Comparison of ENCODE assay signal across 24 cellular contexts in genomic region chr13:80973721-80974120, GRCh38.
"Had no signal": no experiment of that assay in that cellular context is flagged by ENCODE, and none has a peak within 500 bp of the region (broad histone marks: within the 10 kb centered on the region; RNA-seq: fewer than 3 reads in every experiment).

No MANE protein-coding gene starts in this region.

- ATAC-seq: HepG2, Panc1, SK-N-SH treated with all-trans-retinoic acid at 6 μM for 48 hours had no signal

- H3K9me3 ChIP-seq: MG63, SJCRH30 had no signal

- H3K27ac ChIP-seq: RWPE1, SJCRH30 had no signal

- H3K4me1 ChIP-seq: SJCRH30 had no signal

- DNase-seq: IMR-90, Karpas-422, KG1, MG63, NCI-H1092, NCI-H1105 treated with DMSO at 0.1 percent for 48 hours, NCI-H1417 treated with DMSO at 0.1 percent for 48 hours, NCI-H146, NCI-H1694 treated with DMSO at 0.1 percent for 48 hours, NCI-H1930, NCI-H2081, NCI-H2107, NCI-H226, NCI-H446, NCI-H510A, NCI-H524 treated with DMSO at 0.1 percent for 48 hours, NCI-H69, NCI-H774, SHP77, SJCRH30 had no signal

- H3K36me3 ChIP-seq: MG63, SJCRH30 had no signal

- H3K4me3 ChIP-seq: MG63, SJCRH30 had no signal

- H3K27me3 ChIP-seq: MG63, SJCRH30 had no signal

- FAIRE-seq: HepG2 had no signal
